ENCODE assay signal across 2 cellular contexts in the genomic region with DNA sequence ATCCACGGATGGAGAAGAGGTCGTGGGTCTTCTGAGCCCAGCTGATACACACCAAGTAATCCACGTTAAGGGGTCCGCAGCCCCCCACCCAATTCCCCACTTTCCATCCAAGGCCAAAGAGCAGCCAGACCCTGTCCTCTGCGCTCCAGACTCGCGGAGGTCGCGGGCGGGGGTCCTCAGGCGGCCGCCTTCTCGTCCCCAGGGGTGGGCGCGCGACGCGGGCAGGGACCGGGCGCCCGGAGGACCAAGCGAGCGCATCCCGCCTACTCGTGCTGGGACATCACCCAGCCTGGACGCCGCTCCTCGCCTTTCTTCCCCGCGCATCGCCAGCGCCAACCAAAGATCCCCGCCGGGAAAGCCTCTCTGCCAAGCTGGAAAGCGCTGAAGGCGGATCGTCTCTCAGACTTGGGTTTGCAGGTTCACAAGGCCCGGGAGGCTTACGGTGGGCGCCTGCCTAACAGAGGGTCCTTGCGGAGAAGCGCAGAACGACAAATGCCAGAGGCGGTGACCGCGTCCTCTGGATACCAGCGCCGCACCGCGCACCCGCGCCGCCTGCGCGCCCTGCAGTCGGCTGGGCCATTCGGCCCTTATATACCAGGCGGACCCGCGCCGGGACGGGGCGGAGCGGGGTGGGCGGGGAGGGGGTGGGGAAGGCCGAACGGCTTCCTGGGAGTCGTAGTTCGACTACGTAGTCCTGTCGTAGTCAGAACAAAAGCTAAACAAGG.
TF ChIP-seq lines count a peak whose summit lies in the region.

No MANE protein-coding gene starts in this region.

TF ChIP-seq in IMR-90, 13 proteins besides CTCF, POLR2A, EP300 and RAD21 (continued from another document):
- 0 out of 2 replicates have a peak, but pooled peaks have one; percentile 27 for TF ChIP-seq NFE2L2 (IDR thresholded peaks at IDR 0.05; ENCODE audit: low read depth, low read length)
- TF ChIP-seq FOS (IDR thresholded peaks at IDR 0.05; ENCODE audit: low read depth, low read length): no peak
- no peak for TF ChIP-seq BHLHE40 (IDR thresholded peaks at IDR 0.05; ENCODE audit: low read depth, low read length)
- peak; percentile 64; the same call in 1 of the 2 replicates for TF ChIP-seq MXI1 (IDR thresholded peaks at IDR 0.05; ENCODE audit: borderline replicate concordance, low read depth, low read length)
- no peak for TF ChIP-seq RFX5 (IDR thresholded peaks at IDR 0.05; ENCODE audit: low read depth, low read length)
- TF ChIP-seq, protein P1, sequence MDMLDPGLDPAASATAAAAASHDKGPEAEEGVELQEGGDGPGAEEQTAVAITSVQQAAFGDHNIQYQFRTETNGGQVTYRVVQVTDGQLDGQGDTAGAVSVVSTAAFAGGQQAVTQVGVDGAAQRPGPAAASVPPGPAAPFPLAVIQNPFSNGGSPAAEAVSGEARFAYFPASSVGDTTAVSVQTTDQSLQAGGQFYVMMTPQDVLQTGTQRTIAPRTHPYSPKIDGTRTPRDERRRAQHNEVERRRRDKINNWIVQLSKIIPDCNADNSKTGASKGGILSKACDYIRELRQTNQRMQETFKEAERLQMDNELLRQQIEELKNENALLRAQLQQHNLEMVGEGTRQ (IDR thresholded peaks at IDR 0.05; ENCODE audit: low read depth, low read length): no peak
- TF ChIP-seq, protein P2, sequence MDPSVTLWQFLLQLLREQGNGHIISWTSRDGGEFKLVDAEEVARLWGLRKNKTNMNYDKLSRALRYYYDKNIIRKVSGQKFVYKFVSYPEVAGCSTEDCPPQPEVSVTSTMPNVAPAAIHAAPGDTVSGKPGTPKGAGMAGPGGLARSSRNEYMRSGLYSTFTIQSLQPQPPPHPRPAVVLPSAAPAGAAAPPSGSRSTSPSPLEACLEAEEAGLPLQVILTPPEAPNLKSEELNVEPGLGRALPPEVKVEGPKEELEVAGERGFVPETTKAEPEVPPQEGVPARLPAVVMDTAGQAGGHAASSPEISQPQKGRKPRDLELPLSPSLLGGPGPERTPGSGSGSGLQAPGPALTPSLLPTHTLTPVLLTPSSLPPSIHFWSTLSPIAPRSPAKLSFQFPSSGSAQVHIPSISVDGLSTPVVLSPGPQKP (IDR thresholded peaks at IDR 0.05; ENCODE audit: borderline replicate concordance, low read depth, low read length): no peak
- no peak; the same call in 1 of the 2 replicates for TF ChIP-seq SMC3 (IDR thresholded peaks at IDR 0.05; ENCODE audit: low read depth, low read length)

TF ChIP-seq in SK-N-SH, 30 proteins besides CTCF, POLR2A, EP300 and RAD21:
- TF ChIP-seq, protein P3, sequence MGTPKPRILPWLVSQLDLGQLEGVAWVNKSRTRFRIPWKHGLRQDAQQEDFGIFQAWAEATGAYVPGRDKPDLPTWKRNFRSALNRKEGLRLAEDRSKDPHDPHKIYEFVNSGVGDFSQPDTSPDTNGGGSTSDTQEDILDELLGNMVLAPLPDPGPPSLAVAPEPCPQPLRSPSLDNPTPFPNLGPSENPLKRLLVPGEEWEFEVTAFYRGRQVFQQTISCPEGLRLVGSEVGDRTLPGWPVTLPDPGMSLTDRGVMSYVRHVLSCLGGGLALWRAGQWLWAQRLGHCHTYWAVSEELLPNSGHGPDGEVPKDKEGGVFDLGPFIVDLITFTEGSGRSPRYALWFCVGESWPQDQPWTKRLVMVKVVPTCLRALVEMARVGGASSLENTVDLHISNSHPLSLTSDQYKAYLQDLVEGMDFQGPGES (IDR thresholded peaks at IDR 0.05; ENCODE audit: low read depth, low read length): no peak
- 0 out of 2 replicates have a peak, but pooled peaks have one; percentile 69 for TF ChIP-seq YY1 (IDR thresholded peaks at IDR 0.05; ENCODE audit: low read depth)
- TF ChIP-seq, protein P4, sequence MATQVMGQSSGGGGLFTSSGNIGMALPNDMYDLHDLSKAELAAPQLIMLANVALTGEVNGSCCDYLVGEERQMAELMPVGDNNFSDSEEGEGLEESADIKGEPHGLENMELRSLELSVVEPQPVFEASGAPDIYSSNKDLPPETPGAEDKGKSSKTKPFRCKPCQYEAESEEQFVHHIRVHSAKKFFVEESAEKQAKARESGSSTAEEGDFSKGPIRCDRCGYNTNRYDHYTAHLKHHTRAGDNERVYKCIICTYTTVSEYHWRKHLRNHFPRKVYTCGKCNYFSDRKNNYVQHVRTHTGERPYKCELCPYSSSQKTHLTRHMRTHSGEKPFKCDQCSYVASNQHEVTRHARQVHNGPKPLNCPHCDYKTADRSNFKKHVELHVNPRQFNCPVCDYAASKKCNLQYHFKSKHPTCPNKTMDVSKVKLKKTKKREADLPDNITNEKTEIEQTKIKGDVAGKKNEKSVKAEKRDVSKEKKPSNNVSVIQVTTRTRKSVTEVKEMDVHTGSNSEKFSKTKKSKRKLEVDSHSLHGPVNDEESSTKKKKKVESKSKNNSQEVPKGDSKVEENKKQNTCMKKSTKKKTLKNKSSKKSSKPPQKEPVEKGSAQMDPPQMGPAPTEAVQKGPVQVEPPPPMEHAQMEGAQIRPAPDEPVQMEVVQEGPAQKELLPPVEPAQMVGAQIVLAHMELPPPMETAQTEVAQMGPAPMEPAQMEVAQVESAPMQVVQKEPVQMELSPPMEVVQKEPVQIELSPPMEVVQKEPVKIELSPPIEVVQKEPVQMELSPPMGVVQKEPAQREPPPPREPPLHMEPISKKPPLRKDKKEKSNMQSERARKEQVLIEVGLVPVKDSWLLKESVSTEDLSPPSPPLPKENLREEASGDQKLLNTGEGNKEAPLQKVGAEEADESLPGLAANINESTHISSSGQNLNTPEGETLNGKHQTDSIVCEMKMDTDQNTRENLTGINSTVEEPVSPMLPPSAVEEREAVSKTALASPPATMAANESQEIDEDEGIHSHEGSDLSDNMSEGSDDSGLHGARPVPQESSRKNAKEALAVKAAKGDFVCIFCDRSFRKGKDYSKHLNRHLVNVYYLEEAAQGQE (IDR thresholded peaks at IDR 0.05; ENCODE audit: low read depth, low read length): 0 out of 2 replicates have a peak, but pooled peaks have one; percentile 28
- TF ChIP-seq CHD2 (IDR thresholded peaks at IDR 0.05; ENCODE audit: low read length, partially characterized antibody): peak; percentile 49
- peak; percentile 42; the same call in 1 of the 2 replicates for TF ChIP-seq RCOR1 (IDR thresholded peaks at IDR 0.05; ENCODE audit: low read length)
- peak; percentile 97 for TF ChIP-seq POLR2AphosphoS5 (IDR thresholded peaks at IDR 0.05; ENCODE audit: low read depth, low read length)
- peak; percentile 34 for TF ChIP-seq NRF1 (IDR thresholded peaks at IDR 0.05; ENCODE audit: low read depth, low read length)
- peak; percentile 52; the same call in 1 of the 2 replicates for TF ChIP-seq SIN3A (IDR thresholded peaks at IDR 0.05; ENCODE audit: borderline replicate concordance, low read depth, low read length)
- no peak for TF ChIP-seq RFX5 (IDR thresholded peaks at IDR 0.05; ENCODE audit: low read length)
- peak; percentile 85; the same call in 1 of the 2 replicates for TF ChIP-seq TAF1 (IDR thresholded peaks at IDR 0.05; ENCODE audit: borderline replicate concordance, low read depth, low read length)
- peak; percentile 53 for TF ChIP-seq MXI1 (IDR thresholded peaks at IDR 0.05; ENCODE audit: low read depth, low read length)
- TF ChIP-seq, protein P5, sequence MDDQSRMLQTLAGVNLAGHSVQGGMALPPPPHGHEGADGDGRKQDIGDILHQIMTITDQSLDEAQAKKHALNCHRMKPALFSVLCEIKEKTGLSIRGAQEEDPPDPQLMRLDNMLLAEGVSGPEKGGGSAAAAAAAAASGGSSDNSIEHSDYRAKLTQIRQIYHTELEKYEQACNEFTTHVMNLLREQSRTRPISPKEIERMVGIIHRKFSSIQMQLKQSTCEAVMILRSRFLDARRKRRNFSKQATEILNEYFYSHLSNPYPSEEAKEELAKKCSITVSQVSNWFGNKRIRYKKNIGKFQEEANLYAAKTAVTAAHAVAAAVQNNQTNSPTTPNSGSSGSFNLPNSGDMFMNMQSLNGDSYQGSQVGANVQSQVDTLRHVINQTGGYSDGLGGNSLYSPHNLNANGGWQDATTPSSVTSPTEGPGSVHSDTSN (IDR thresholded peaks at IDR 0.05): no peak
TF ChIP-seq in SK-N-SH: peak in this region for 9.
